ENCODE assay signal across 2 cellular contexts in the genomic region with DNA sequence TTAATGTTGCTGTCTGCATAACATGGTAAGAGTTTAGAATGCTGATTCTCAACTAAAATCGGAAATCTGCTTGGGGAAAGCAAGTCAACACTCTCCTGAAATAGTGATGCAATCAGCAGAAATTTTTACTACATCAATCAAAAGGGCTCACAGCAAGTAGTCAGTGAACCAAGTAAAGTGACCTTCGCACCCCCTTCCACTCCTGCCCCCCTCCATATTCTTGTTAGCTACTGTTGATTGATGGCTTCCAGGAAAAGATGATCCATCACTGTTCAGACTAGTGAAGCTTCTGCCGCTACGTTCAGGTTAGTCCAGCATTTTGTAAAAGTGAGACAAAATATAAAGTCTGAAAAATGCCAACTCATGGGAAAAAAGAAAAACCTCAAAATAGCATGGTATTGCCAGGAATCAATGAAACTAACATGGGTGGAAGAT.
TF ChIP-seq lines count a peak whose summit lies in the region.

No MANE protein-coding gene starts in this region.

TF ChIP-seq in HepG2, 621 proteins besides CTCF, POLR2A, EP300 and RAD21 (continued from another document):
- TF ChIP-seq ZFP90 (CRISPR knock-in tag; IDR thresholded peaks at IDR 0.05; ENCODE audit: borderline replicate concordance) (no peak), RXRB (CRISPR knock-in tag; IDR thresholded peaks at IDR 0.05; ENCODE audit: borderline replicate concordance) (no peak), MAFK (conservative IDR thresholded peaks at IDR 0.05 in 1 of 2, IDR thresholded peaks at IDR 0.05 in 1 of 2; ENCODE audit: low read length in 2 of 2) (peak; percentile 29 to 35; a peak in 3 of 4 replicates), CEBPG (CRISPR knock-in tag; IDR thresholded peaks at IDR 0.05) (peak; percentile 23; the same call in 1 of the 2 replicates), CEBPB (IDR thresholded peaks at IDR 0.05; ENCODE audit: borderline replicate concordance, low read depth, low read length) (peak; percentile 63), HNRNPLL (IDR thresholded peaks at IDR 0.05; ENCODE audit: low read depth, low read length, poor library complexity, severe bottlenecking) (no peak), ZNF530 (CRISPR knock-in tag; IDR thresholded peaks at IDR 0.05; ENCODE audit: low read depth) (no peak), ZNF598 (CRISPR knock-in tag; IDR thresholded peaks at IDR 0.05; ENCODE audit: borderline replicate concordance) (no peak), ZNF382 (CRISPR knock-in tag; IDR thresholded peaks at IDR 0.05; ENCODE audit: borderline replicate concordance) (no peak), KAT8 (CRISPR knock-in tag; IDR thresholded peaks at IDR 0.05) (no peak)
- TF ChIP-seq, protein P1, sequence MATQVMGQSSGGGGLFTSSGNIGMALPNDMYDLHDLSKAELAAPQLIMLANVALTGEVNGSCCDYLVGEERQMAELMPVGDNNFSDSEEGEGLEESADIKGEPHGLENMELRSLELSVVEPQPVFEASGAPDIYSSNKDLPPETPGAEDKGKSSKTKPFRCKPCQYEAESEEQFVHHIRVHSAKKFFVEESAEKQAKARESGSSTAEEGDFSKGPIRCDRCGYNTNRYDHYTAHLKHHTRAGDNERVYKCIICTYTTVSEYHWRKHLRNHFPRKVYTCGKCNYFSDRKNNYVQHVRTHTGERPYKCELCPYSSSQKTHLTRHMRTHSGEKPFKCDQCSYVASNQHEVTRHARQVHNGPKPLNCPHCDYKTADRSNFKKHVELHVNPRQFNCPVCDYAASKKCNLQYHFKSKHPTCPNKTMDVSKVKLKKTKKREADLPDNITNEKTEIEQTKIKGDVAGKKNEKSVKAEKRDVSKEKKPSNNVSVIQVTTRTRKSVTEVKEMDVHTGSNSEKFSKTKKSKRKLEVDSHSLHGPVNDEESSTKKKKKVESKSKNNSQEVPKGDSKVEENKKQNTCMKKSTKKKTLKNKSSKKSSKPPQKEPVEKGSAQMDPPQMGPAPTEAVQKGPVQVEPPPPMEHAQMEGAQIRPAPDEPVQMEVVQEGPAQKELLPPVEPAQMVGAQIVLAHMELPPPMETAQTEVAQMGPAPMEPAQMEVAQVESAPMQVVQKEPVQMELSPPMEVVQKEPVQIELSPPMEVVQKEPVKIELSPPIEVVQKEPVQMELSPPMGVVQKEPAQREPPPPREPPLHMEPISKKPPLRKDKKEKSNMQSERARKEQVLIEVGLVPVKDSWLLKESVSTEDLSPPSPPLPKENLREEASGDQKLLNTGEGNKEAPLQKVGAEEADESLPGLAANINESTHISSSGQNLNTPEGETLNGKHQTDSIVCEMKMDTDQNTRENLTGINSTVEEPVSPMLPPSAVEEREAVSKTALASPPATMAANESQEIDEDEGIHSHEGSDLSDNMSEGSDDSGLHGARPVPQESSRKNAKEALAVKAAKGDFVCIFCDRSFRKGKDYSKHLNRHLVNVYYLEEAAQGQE (IDR thresholded peaks at IDR 0.05; ENCODE audit: borderline replicate concordance in 1 of 2, low read depth in 1 of 2, low read length in 2 of 2), result no peak
- TF ChIP-seq, protein P2, sequence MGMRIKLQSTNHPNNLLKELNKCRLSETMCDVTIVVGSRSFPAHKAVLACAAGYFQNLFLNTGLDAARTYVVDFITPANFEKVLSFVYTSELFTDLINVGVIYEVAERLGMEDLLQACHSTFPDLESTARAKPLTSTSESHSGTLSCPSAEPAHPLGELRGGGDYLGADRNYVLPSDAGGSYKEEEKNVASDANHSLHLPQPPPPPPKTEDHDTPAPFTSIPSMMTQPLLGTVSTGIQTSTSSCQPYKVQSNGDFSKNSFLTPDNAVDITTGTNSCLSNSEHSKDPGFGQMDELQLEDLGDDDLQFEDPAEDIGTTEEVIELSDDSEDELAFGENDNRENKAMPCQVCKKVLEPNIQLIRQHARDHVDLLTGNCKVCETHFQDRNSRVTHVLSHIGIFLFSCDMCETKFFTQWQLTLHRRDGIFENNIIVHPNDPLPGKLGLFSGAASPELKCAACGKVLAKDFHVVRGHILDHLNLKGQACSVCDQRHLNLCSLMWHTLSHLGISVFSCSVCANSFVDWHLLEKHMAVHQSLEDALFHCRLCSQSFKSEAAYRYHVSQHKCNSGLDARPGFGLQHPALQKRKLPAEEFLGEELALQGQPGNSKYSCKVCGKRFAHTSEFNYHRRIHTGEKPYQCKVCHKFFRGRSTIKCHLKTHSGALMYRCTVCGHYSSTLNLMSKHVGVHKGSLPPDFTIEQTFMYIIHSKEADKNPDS (CRISPR knock-in tag; IDR thresholded peaks at IDR 0.05), result no peak
- TF ChIP-seq, protein P3, sequence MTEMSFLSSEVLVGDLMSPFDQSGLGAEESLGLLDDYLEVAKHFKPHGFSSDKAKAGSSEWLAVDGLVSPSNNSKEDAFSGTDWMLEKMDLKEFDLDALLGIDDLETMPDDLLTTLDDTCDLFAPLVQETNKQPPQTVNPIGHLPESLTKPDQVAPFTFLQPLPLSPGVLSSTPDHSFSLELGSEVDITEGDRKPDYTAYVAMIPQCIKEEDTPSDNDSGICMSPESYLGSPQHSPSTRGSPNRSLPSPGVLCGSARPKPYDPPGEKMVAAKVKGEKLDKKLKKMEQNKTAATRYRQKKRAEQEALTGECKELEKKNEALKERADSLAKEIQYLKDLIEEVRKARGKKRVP (CRISPR knock-in tag; IDR thresholded peaks at IDR 0.05), result peak in 1 of 2 experiments; percentile 93; a peak in 2 of 4 replicates
- TF ChIP-seq, protein P4, sequence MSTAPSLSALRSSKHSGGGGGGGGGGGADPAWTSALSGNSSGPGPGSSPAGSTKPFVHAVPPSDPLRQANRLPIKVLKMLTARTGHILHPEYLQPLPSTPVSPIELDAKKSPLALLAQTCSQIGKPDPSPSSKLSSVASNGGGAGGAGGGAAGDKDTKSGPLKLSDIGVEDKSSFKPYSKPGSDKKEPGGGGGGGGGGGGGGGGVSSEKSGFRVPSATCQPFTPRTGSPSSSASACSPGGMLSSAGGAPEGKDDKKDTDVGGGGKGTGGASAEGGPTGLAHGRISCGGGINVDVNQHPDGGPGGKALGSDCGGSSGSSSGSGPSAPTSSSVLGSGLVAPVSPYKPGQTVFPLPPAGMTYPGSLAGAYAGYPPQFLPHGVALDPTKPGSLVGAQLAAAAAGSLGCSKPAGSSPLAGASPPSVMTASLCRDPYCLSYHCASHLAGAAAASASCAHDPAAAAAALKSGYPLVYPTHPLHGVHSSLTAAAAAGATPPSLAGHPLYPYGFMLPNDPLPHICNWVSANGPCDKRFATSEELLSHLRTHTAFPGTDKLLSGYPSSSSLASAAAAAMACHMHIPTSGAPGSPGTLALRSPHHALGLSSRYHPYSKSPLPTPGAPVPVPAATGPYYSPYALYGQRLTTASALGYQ (CRISPR knock-in tag; IDR thresholded peaks at IDR 0.05), result no peak

TF ChIP-seq in WTC11, 78 proteins besides CTCF, POLR2A, EP300 and RAD21:
- TF ChIP-seq, protein P5, sequence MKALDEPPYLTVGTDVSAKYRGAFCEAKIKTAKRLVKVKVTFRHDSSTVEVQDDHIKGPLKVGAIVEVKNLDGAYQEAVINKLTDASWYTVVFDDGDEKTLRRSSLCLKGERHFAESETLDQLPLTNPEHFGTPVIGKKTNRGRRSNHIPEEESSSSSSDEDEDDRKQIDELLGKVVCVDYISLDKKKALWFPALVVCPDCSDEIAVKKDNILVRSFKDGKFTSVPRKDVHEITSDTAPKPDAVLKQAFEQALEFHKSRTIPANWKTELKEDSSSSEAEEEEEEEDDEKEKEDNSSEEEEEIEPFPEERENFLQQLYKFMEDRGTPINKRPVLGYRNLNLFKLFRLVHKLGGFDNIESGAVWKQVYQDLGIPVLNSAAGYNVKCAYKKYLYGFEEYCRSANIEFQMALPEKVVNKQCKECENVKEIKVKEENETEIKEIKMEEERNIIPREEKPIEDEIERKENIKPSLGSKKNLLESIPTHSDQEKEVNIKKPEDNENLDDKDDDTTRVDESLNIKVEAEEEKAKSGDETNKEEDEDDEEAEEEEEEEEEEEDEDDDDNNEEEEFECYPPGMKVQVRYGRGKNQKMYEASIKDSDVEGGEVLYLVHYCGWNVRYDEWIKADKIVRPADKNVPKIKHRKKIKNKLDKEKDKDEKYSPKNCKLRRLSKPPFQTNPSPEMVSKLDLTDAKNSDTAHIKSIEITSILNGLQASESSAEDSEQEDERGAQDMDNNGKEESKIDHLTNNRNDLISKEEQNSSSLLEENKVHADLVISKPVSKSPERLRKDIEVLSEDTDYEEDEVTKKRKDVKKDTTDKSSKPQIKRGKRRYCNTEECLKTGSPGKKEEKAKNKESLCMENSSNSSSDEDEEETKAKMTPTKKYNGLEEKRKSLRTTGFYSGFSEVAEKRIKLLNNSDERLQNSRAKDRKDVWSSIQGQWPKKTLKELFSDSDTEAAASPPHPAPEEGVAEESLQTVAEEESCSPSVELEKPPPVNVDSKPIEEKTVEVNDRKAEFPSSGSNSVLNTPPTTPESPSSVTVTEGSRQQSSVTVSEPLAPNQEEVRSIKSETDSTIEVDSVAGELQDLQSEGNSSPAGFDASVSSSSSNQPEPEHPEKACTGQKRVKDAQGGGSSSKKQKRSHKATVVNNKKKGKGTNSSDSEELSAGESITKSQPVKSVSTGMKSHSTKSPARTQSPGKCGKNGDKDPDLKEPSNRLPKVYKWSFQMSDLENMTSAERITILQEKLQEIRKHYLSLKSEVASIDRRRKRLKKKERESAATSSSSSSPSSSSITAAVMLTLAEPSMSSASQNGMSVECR (CRISPR knock-in tag; IDR thresholded peaks at IDR 0.05; ENCODE audit: borderline replicate concordance), result no peak
- TF ChIP-seq NFYB (CRISPR knock-in tag; conservative IDR thresholded peaks at IDR 0.05; ENCODE audit: low read depth), result no peak
- TF ChIP-seq, protein P6, sequence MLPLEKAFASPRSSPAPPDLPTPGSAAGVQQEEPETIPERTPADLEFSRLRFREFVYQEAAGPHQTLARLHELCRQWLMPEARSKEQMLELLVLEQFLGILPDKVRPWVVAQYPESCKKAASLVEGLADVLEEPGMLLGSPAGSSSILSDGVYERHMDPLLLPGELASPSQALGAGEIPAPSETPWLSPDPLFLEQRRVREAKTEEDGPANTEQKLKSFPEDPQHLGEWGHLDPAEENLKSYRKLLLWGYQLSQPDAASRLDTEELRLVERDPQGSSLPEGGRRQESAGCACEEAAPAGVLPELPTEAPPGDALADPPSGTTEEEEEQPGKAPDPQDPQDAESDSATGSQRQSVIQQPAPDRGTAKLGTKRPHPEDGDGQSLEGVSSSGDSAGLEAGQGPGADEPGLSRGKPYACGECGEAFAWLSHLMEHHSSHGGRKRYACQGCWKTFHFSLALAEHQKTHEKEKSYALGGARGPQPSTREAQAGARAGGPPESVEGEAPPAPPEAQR (CRISPR knock-in tag; IDR thresholded peaks at IDR 0.05), result no peak
- no peak for TF ChIP-seq NR2C2 (CRISPR knock-in tag; IDR thresholded peaks at IDR 0.05)
- TF ChIP-seq, protein P7, sequence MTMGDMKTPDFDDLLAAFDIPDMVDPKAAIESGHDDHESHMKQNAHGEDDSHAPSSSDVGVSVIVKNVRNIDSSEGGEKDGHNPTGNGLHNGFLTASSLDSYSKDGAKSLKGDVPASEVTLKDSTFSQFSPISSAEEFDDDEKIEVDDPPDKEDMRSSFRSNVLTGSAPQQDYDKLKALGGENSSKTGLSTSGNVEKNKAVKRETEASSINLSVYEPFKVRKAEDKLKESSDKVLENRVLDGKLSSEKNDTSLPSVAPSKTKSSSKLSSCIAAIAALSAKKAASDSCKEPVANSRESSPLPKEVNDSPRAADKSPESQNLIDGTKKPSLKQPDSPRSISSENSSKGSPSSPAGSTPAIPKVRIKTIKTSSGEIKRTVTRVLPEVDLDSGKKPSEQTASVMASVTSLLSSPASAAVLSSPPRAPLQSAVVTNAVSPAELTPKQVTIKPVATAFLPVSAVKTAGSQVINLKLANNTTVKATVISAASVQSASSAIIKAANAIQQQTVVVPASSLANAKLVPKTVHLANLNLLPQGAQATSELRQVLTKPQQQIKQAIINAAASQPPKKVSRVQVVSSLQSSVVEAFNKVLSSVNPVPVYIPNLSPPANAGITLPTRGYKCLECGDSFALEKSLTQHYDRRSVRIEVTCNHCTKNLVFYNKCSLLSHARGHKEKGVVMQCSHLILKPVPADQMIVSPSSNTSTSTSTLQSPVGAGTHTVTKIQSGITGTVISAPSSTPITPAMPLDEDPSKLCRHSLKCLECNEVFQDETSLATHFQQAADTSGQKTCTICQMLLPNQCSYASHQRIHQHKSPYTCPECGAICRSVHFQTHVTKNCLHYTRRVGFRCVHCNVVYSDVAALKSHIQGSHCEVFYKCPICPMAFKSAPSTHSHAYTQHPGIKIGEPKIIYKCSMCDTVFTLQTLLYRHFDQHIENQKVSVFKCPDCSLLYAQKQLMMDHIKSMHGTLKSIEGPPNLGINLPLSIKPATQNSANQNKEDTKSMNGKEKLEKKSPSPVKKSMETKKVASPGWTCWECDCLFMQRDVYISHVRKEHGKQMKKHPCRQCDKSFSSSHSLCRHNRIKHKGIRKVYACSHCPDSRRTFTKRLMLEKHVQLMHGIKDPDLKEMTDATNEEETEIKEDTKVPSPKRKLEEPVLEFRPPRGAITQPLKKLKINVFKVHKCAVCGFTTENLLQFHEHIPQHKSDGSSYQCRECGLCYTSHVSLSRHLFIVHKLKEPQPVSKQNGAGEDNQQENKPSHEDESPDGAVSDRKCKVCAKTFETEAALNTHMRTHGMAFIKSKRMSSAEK (CRISPR knock-in tag; IDR thresholded peaks at IDR 0.05; ENCODE audit: borderline replicate concordance), result no peak
- TF ChIP-seq GABPB1 (CRISPR knock-in tag; IDR thresholded peaks at IDR 0.05), result peak; percentile 90
